13 cellular contexts compared by ENCODE assay signal in genomic region chr19:2154587-2155075, GRCh38. TPM values are rescaled to one million over a fixed set of nuclear protein-coding genes. Genes with fewer than 3 reads are reported as not detected.
A peak's percentile ranks its signal among the peaks of the same experiment; 100 is the strongest.
DNase-seq lines count a peak whose midpoint lies in the region; ATAC-seq and TF ChIP-seq lines count a peak whose summit lies in the region.
"Had no signal": no experiment of that assay in that cellular context is flagged by ENCODE, and none has a peak within 500 bp of the region (broad histone marks: within the 10 kb centered on the region; RNA-seq: fewer than 3 reads in every experiment).

No MANE protein-coding gene starts in this region.

- H3K36me3 ChIP-seq in Caco-2 (ENCODE audit: control insufficient read depth, insufficient read depth, low read length) (no peaks in the 10 kb centered on the region), colonic mucosa (no peaks in the 10 kb centered on the region)

- DNase-seq in Caco-2 (peak; percentile 60 to 77), NCI-H69 (lab: John Stamatoyannopoulos, UW) (peak; percentile 45), colonic mucosa (peak; percentile 64), myocyte (ENCODE audit: low read depth) (peak; percentile 47), CD1c-positive myeloid dendritic cell (ENCODE audit: extremely low spot score) (no peak), NOMO-1 treated with dmso at 0.1 percent for 144 hours (lab: John Stamatoyannopoulos, UW; ENCODE audit: unreplicated experiment) (no peak), DMS114 treated with DMSO at 0.1 percent for 48 hours (lab: John Stamatoyannopoulos, UW; ENCODE audit: unreplicated experiment) (no peak)
- DNase-seq: activated gamma-delta T cell; CD4-positive, CD25-positive, alpha-beta regulatory T cell; NCI-H146; SW 1271 had no signal

- H3K36me3 Mint-ChIP-seq in Caco-2 (ENCODE audit: insufficient read depth, unreplicated experiment), result peaks cover 7% of the 10 kb centered on the region
- H3K36me3 Mint-ChIP-seq: CD4-positive, CD25-positive, alpha-beta regulatory T cell had no signal

- no peaks in the 10 kb centered on the region for H3K27me3 Mint-ChIP-seq in Caco-2 (ENCODE audit: insufficient read depth, unreplicated experiment)

- H3K4me1 ChIP-seq in Caco-2, result peaks cover 21% of the 10 kb centered on the region
- H3K4me1 ChIP-seq in colonic mucosa, result peaks cover 7% of the 10 kb centered on the region

- CTCF ChIA-PET in Caco-2 (lab: Charles Lee), result interaction anchor here (0.6 kb wide), 1 partner anchor 82 kb away, joined by 5 read pairs; the partner anchor contains the start of gene PLEKHJ1

- POLR2A ChIA-PET in Caco-2 (lab: Charles Lee), result no interaction called here

- no peak for ATAC-seq in GM18502 (IDR thresholded peaks at IDR 0.05; ENCODE audit: poor library complexity, unreplicated experiment)

- H3K27ac ChIP-seq in colonic mucosa, result peak overlapping the region; percentile 86

- peak overlapping the region; percentile 9 for H3K4me3 Mint-ChIP-seq in Caco-2 (ENCODE audit: unreplicated experiment)
- H3K4me3 Mint-ChIP-seq: CD4-positive, CD25-positive, alpha-beta regulatory T cell had no signal

- intact Hi-C loops in Caco-2 (cut with micrococcal nuclease; ENCODE audit: unreplicated experiment) (no loop called here), colonic mucosa (cut with DNase I) (loop anchor here (5.0 kb wide), 2 partner anchors 137 to 233 kb away; partner anchors contain the start of gene BTBD2)

- BruUV-seq in Caco-2 (replicated peaks; lab: Mats Ljungman, UMichigan), result no TSS peak

- H3K4me3 ChIP-seq in Caco-2 (ENCODE audit: low read depth, low read length) (no peak overlapping the region), colonic mucosa (no peak overlapping the region)

- TF ChIP-seq CTCF in Caco-2 (IDR thresholded peaks at IDR 0.05; ENCODE audit: insufficient read depth in 1 of 2, low read depth in 1 of 2, low read length in 1 of 2, severe bottlenecking in 1 of 2, unreplicated experiment in 1 of 2) (no peak), colonic mucosa (IDR thresholded peaks at IDR 0.05) (no peak)

- peaks cover 7% of the 10 kb centered on the region for H3K4me1 Mint-ChIP-seq in Caco-2 (ENCODE audit: low read depth, unreplicated experiment)

- no peaks in the 10 kb centered on the region for H3K9me3 ChIP-seq in Caco-2
- no peaks in the 10 kb centered on the region for H3K9me3 ChIP-seq in colonic mucosa
- H3K9me3 ChIP-seq: neutrophil had no signal

- H3K9me3 Mint-ChIP-seq in Caco-2 (ENCODE audit: unreplicated experiment), result no peaks in the 10 kb centered on the region
- H3K9me3 Mint-ChIP-seq: CD4-positive, CD25-positive, alpha-beta regulatory T cell had no signal

- no peaks in the 10 kb centered on the region for H3K27me3 ChIP-seq in Caco-2 (replicated peaks; ENCODE audit: control insufficient read depth, insufficient read depth, low read length)
- no peaks in the 10 kb centered on the region for H3K27me3 ChIP-seq in colonic mucosa
- H3K27me3 ChIP-seq: neutrophil had no signal

- peak overlapping the region in 1 of 2 donors; percentile 28 for H3K9ac ChIP-seq in colonic mucosa (ENCODE audit: low read depth in 2 of 2, low read length in 2 of 2)

- H3K27ac Mint-ChIP-seq in Caco-2 (ENCODE audit: unreplicated experiment), result peak overlapping the region; percentile 54
- H3K27ac Mint-ChIP-seq: CD4-positive, CD25-positive, alpha-beta regulatory T cell had no signal

RNA-seq across cellular contexts. Expression of gene AP3D1, which starts 3.3 kb away (rescaled TPM):
- total RNA-seq in Caco-2 (2022) (150 and 151 TPM in 2 replicates), colonic mucosa (100 to 1,000 TPM; 105 to 137 TPM), myocyte (109 and 114 TPM in 2 replicates)
- polyA plus RNA-seq in myocyte (2012), result 129 TPM

RNA-seq across cellular contexts. Expression of gene DOT1L, which starts 9.1 kb away (rescaled TPM):
- 51.8 and 55.6 TPM in 2 replicates for total RNA-seq in Caco-2 (2022)
- total RNA-seq in colonic mucosa, result 10 to 100 TPM; 31.5 to 52.0 TPM
- total RNA-seq in myocyte, result 7.9 and 8.3 TPM in 2 replicates
- polyA plus RNA-seq in myocyte (2012), result 8.2 TPM

RNA-seq across cellular contexts. Expression of gene IZUMO4, which starts 57.9 kb away (rescaled TPM):
- 1.1 and 1.6 TPM in 2 replicates for total RNA-seq in Caco-2 (2022)
- total RNA-seq in colonic mucosa, result 1 to 10 TPM; 2.1 to 4.5 TPM
- total RNA-seq in myocyte, result 7.2 and 8.2 TPM in 2 replicates
- polyA plus RNA-seq in myocyte (2012), result 6.2 TPM

RNA-seq across cellular contexts. Expression of gene MOB3A, which starts 58.5 kb away (rescaled TPM):
- 10.8 and 11.7 TPM in 2 replicates for total RNA-seq in Caco-2 (2022)
- total RNA-seq in colonic mucosa, result 10 to 100 TPM; 40.0 to 40.5 TPM
- 17.6 and 22.4 TPM in 2 replicates for total RNA-seq in myocyte
- polyA plus RNA-seq in myocyte (2012), result 20.7 TPM

Comparison
In these comparisons a context has a peak if more than half of its experiments do, and no peak if none do; other contexts are left out.
1. DNase-seq: peak in Caco-2 (2 of 2), NCI-H69 (single experiment), colonic mucosa (single experiment) and myocyte (single experiment); none in CD1c-positive myeloid dendritic cell (single experiment), NOMO-1 treated with dmso at 0.1 percent for 144 hours (single experiment) and DMS114 treated with DMSO at 0.1 percent for 48 hours (single experiment).